ENCODE assay signal across 9 cellular contexts in the genomic region with DNA sequence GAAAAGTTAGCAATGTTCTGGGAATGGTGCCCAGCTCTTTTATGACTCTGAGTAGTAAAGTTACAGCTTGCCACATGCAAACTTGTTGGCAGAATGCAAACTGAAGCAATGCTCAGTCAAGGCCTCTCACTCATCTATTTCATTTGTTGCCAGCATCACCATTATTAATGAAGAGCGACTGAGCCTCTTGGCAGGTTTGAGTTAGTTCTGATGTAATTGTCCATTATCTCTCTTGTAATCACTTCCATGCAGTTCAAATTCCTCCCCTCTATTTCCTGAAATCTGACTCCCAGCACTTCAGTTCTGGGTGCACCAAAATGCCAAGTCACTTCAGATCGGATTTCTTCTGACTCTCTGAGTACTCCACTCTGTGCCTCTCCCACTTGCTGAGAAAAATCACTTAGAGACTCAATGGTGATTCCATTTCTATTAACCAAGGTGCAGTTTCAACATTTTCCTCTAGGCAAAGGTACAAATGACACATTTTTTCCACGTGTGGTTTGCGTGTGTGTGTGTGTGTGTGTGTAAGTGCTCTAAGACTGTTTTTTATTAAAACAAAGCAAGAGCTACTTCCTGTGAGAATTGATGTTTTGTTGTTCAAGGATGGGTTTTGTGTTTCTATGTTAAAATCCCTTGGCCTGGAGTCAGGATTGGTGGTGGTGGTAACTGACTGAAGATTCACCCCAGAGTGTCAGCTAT.
DNase-seq lines count a peak whose midpoint lies in the region; ATAC-seq and TF ChIP-seq lines count a peak whose summit lies in the region.
"Had no signal": no experiment of that assay in that cellular context is flagged by ENCODE, and none has a peak within 500 bp of the region (broad histone marks: within the 10 kb centered on the region; RNA-seq: fewer than 3 reads in every experiment).

No MANE protein-coding gene starts in this region.

- no peak for ATAC-seq in GM21390 (IDR thresholded peaks at IDR 0.05; ENCODE audit: unreplicated experiment)

- in situ Hi-C loops in GM13976 (cut with MboI; ENCODE audit: low sequenced_read_pairs, unreplicated experiment): no loop called here

- TF ChIP-seq CTCF in epithelial cell of esophagus (IDR thresholded peaks at IDR 0.05; ENCODE audit: insufficient read depth, low read depth, low read length, missing control alignments) (no peak), parathyroid adenoma (IDR thresholded peaks at IDR 0.05) (no peak), GM13976 (IDR thresholded peaks at IDR 0.05; ENCODE audit: borderline replicate concordance, control extremely low read depth, extremely low read depth, insufficient read depth, missing control alignments) (no peak)

- no peak overlapping the region for H3K27ac ChIP-seq in parathyroid adenoma
- no peak overlapping the region for H3K27ac ChIP-seq in effector memory CD4-positive, alpha-beta T cell (ENCODE audit: insufficient read depth, low read length, poor library complexity, severe bottlenecking)

- H3K4me1 ChIP-seq in parathyroid adenoma: peaks cover 10% of the 10 kb centered on the region
- no peaks in the 10 kb centered on the region for H3K4me1 ChIP-seq in effector memory CD4-positive, alpha-beta T cell (ENCODE audit: control insufficient read depth, insufficient read depth, low read length, poor library complexity, severe bottlenecking)
- H3K4me1 ChIP-seq: spleen had no signal

- H3K4me3 ChIP-seq in epithelial cell of esophagus (ENCODE audit: low read length) (no peak overlapping the region), parathyroid adenoma (ENCODE audit: low read depth, low read length) (no peak overlapping the region)
- no peak overlapping the region for H3K4me3 ChIP-seq in effector memory CD4-positive, alpha-beta T cell (ENCODE audit: insufficient read depth, low read depth, low read length, poor library complexity, severe bottlenecking)
- H3K4me3 ChIP-seq: spleen had no signal

- H3K9me3 ChIP-seq in parathyroid adenoma (ENCODE audit: control insufficient read depth, low read length): no peaks in the 10 kb centered on the region
- H3K9me3 ChIP-seq in effector memory CD4-positive, alpha-beta T cell (ENCODE audit: control insufficient read depth, low read length): no peaks in the 10 kb centered on the region
- H3K9me3 ChIP-seq: spleen had no signal

- H3K79me2 ChIP-seq in parathyroid adenoma: no peaks in the 10 kb centered on the region

- peak overlapping the region; percentile 5 for H3K4me2 ChIP-seq in parathyroid adenoma (ENCODE audit: low read length)

- H3K9ac ChIP-seq in parathyroid adenoma: no peak overlapping the region

- peak; percentile 71 for DNase-seq in ELR (ENCODE audit: low read depth)
- DNase-seq in NCI-H446 (lab: John Stamatoyannopoulos, UW): peak; percentile 78 to 87
- DNase-seq in epithelial cell of esophagus (ENCODE audit: low read depth): peak; percentile 78
- no peak for DNase-seq in effector memory CD4-positive, alpha-beta T cell
- DNase-seq in NCI-H510A (lab: John Stamatoyannopoulos, UW): no peak
- no peak for DNase-seq in GM13976 (ENCODE audit: low spot score)
- DNase-seq: spleen had no signal

- H2AFZ ChIP-seq in parathyroid adenoma: peak overlapping the region; percentile 36

- H3K36me3 ChIP-seq in parathyroid adenoma (ENCODE audit: control insufficient read depth, insufficient read depth, low read length): no peaks in the 10 kb centered on the region
- H3K36me3 ChIP-seq in effector memory CD4-positive, alpha-beta T cell (ENCODE audit: control insufficient read depth, insufficient read depth, low read length): no peaks in the 10 kb centered on the region
- H3K36me3 ChIP-seq: spleen had no signal

- no peaks in the 10 kb centered on the region for H3K27me3 ChIP-seq in parathyroid adenoma (ENCODE audit: control insufficient read depth, insufficient read depth, low read length)
- H3K27me3 ChIP-seq in effector memory CD4-positive, alpha-beta T cell (replicated peaks; ENCODE audit: control insufficient read depth, insufficient read depth, low read length, poor library complexity, severe bottlenecking): no peaks in the 10 kb centered on the region

Comparison
In these comparisons a context has a peak if more than half of its experiments do, and no peak if none do; other contexts are left out.
1. DNase-seq: peak in ELR (single experiment), NCI-H446 (2 of 2) and epithelial cell of esophagus (single experiment); none in effector memory CD4-positive, alpha-beta T cell (0 of 3), NCI-H510A (single experiment) and GM13976 (single experiment).